ENCODE assay signal across 6 cellular contexts in genomic region chr5:177545487-177546261, GRCh38. TPM values are rescaled to one million over a fixed set of nuclear protein-coding genes. Genes with fewer than 3 reads are reported as not detected.
DNase-seq lines count a peak whose midpoint lies in the region; TF ChIP-seq lines count a peak whose summit lies in the region.

No MANE protein-coding gene starts in this region.

- H3K4me3 ChIP-seq in HL-60 (replicated peaks; ENCODE audit: insufficient read depth, low read length) = no peak overlapping the region
- H3K4me3 ChIP-seq in trophoblast cell (ENCODE audit: low read depth, low read length) = no peak overlapping the region

- peaks cover 8 to 18% of the 10 kb centered on the region in 2 experiments for H3K4me1 ChIP-seq in trophoblast cell (ENCODE audit: control insufficient read depth in 1 of 2, insufficient read depth in 2 of 2, low read length in 2 of 2)

- H2AK5ac ChIP-seq in trophoblast cell (ENCODE audit: low read length) = no peak overlapping the region

- H3K36me3 ChIP-seq in trophoblast cell (ENCODE audit: control insufficient read depth in 1 of 2, insufficient read depth in 2 of 2, low read length in 2 of 2) = peaks cover 3% of the 10 kb centered on the region in 2 experiments

- H3K14ac ChIP-seq in trophoblast cell (ENCODE audit: low read length) = no peak overlapping the region

- DNase-seq in HL-60 (ENCODE audit: low read depth in 1 of 2, low spot score in 1 of 2) (peak; percentile 81 to 86), caudate nucleus (lab: John Stamatoyannopoulos, UW) (no peak), trophoblast cell (peak; percentile 70 to 86), GM13976 (ENCODE audit: low spot score) (no peak), amniotic stem cell (lab: John Stamatoyannopoulos, UW) (no peak), kidney tubule cell (ENCODE audit: low spot score) (no peak)

- no CpG with 5 or more reads among the region's 4 CpGs for WGBS in trophoblast cell (ENCODE audit: extremely low coverage, insufficient coverage, insufficient read length)

- H4K91ac ChIP-seq in trophoblast cell (ENCODE audit: low read depth, low read length) = no peak overlapping the region

- H3K27me3 ChIP-seq in HL-60 (ENCODE audit: insufficient read depth, poor library complexity, severe bottlenecking) (no peaks in the 10 kb centered on the region), trophoblast cell (ENCODE audit: insufficient read depth, low read length) (no peaks in the 10 kb centered on the region)

- H3K23ac ChIP-seq in trophoblast cell (ENCODE audit: low read length) = no peak overlapping the region

- H2AFZ ChIP-seq in trophoblast cell (ENCODE audit: insufficient read depth, low read length, poor library complexity) = no peak overlapping the region

- no peaks in the 10 kb centered on the region for H3K79me2 ChIP-seq in trophoblast cell (ENCODE audit: control insufficient read depth, insufficient read depth, low read length, poor library complexity)

- H3K4me2 ChIP-seq in trophoblast cell (ENCODE audit: low read length) = no peak overlapping the region

- no peak overlapping the region for H3K4ac ChIP-seq in trophoblast cell (ENCODE audit: low read depth, low read length)

- H3K9ac ChIP-seq in trophoblast cell (ENCODE audit: low read length) = no peak overlapping the region

- H3K9me3 ChIP-seq in trophoblast cell (ENCODE audit: insufficient read depth, low read depth, low read length) = no peaks in the 10 kb centered on the region

- H4K12ac ChIP-seq in trophoblast cell (ENCODE audit: low read depth, low read length) = no peak overlapping the region

- no peak overlapping the region for H3K18ac ChIP-seq in trophoblast cell (ENCODE audit: low read length)

- TF ChIP-seq CTCF in HL-60 (IDR thresholded peaks at IDR 0.05; ENCODE audit: insufficient read depth, low read length) (no peak), GM13976 (IDR thresholded peaks at IDR 0.05; ENCODE audit: borderline replicate concordance, control extremely low read depth, extremely low read depth, insufficient read depth, missing control alignments) (no peak)

- no peak overlapping the region for H2BK120ac ChIP-seq in trophoblast cell (ENCODE audit: insufficient read depth, low read length, poor library complexity)

- no peak overlapping the region for H4K8ac ChIP-seq in trophoblast cell (ENCODE audit: low read depth, low read length)

- no peak overlapping the region for H2BK12ac ChIP-seq in trophoblast cell (ENCODE audit: low read length)

- H3K79me1 ChIP-seq in trophoblast cell (ENCODE audit: low read length) = no peaks in the 10 kb centered on the region

- peak overlapping the region; percentile 60 for H3K27ac ChIP-seq in HL-60 (replicated peaks)
- H3K27ac ChIP-seq in caudate nucleus (ENCODE audit: low read depth, low read length) = peak overlapping the region; percentile 19
- H3K27ac ChIP-seq in trophoblast cell (ENCODE audit: low read depth, low read length) = peak overlapping the region; percentile 66

- peak overlapping the region; percentile 2 for H2BK5ac ChIP-seq in trophoblast cell (ENCODE audit: low read depth, low read length, poor library complexity)

- in situ Hi-C loops in GM13976 (cut with MboI; ENCODE audit: low sequenced_read_pairs, unreplicated experiment) = no loop called here

RNA-seq across cellular contexts. Expression of gene FAM193B, which starts 8.7 kb away (rescaled TPM):
- 30.0 and 32.0 TPM in 2 replicates for polyA plus RNA-seq in trophoblast cell (2013)

RNA-seq across cellular contexts. Expression of gene DDX41, which starts 28.9 kb away (rescaled TPM):
- polyA plus RNA-seq in trophoblast cell (2013) = 56.2 and 62.3 TPM in 2 replicates

RNA-seq across cellular contexts. Expression of gene DOK3, which starts 36.0 kb away (rescaled TPM):
- 2.4 and 2.5 TPM in 2 replicates for polyA plus RNA-seq in trophoblast cell (2013)

RNA-seq across cellular contexts. Expression of gene TMED9, which starts 46.3 kb away (rescaled TPM):
- polyA plus RNA-seq in trophoblast cell (2013) = 274 and 278 TPM in 2 replicates

RNA-seq across cellular contexts. Expression of gene PDLIM7, which starts 48.3 kb away (rescaled TPM):
- 220 and 227 TPM in 2 replicates for polyA plus RNA-seq in trophoblast cell (2013)

Comparison
In these comparisons a context has a peak if more than half of its experiments do, and no peak if none do; other contexts are left out.
1. DNase-seq: peak in HL-60 (2 of 2) and trophoblast cell (2 of 2); none in caudate nucleus (0 of 61), GM13976 (single experiment), amniotic stem cell (single experiment) and kidney tubule cell (single experiment).
2. Peak in every context shown above with its lines, with median percentiles within 50 percentile points of each other: H3K27ac ChIP-seq.